8 cellular contexts compared by ENCODE assay signal in the genomic region with DNA sequence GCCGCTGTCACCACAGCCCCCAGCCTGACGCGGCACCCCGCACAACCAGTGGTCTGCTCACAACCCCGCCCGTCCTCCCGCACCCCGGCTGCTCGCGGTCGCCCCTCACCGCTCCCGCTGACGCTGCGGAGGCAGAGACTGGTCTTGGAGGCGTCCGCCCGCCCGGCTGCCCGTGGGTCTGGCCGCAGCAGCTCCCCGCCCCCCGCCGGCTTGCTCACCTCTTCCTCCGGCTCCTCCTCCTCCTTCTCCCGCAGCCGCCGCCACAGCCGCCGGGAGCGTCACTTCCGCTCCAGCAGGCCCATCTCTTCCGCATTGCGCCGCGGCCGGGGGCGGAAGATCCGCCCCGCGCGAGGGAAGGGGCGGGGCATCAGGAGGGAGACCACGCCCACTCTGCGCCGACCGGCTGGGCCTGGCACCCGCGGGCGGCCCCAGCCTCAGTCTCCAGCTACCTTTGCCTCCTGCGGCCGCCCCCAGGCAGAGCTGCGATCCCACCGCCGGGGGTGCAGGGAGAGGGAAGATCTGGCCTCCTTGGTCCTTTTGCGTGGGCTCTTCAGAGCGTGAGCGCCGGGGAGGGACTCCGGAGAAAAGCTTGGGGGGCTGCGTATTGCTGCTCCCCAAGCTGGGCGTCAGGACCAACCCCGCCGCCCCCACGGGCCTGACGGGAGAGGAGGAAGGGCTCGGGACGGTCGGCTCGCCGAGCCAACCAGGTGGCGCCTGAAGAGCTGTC.
DNase-seq lines count a peak whose midpoint lies in the region; ATAC-seq and TF ChIP-seq lines count a peak whose summit lies in the region.

Gene SYNJ1, minus strand, starts transcription at position 286 of the 727 bp plus-strand sequence. CDS start 1,118 bp downstream, outside the sequence.

- peak within 1 kb of the TSS; percentile 89 for H3K27ac ChIP-seq in caudate nucleus (ENCODE audit: low read depth, low read length)

- H3K4me3 ChIP-seq in AG10803 (ENCODE audit: low read length): peak within 1 kb of the TSS; percentile 93

- peak; percentile 89 for ATAC-seq in GM19035 (IDR thresholded peaks at IDR 0.05; ENCODE audit: unreplicated experiment)
- peak; percentile 88 for ATAC-seq in HG03342 (IDR thresholded peaks at IDR 0.05; ENCODE audit: unreplicated experiment)

- no peak for TF ChIP-seq CTCF in AG10803 (conservative IDR thresholded peaks at IDR 0.05; ENCODE audit: low read length)

- DNase-seq in AG10803 (ENCODE audit: low read depth): peak; percentile 93
- DNase-seq in NCI-H345 treated with DMSO at 0.1 percent for 48 hours (lab: John Stamatoyannopoulos, UW; ENCODE audit: unreplicated experiment): peak; percentile 90
- peak; percentile 84 to 92 (median 88) for DNase-seq in activated CD4-positive, CD25-positive, alpha-beta regulatory T cell (lab: John Stamatoyannopoulos, UW)
- DNase-seq in caudate nucleus (lab: John Stamatoyannopoulos, UW): peak; percentile 45 to 97 (median 91)
- peak; percentile 97 for DNase-seq in iris pigment epithelial cell (ENCODE audit: low read depth)
- peak; percentile 89 to 90 for DNase-seq in stimulated activated CD4-positive, alpha-beta T cell treated with anti-CD3 and anti-CD28 coated beads, Interleukin-12 subunit alpha, Interleukin-12 subunit beta, amount 100 ng/mL, for 24 hours (ENCODE audit: low read depth in 2 of 2)

Comparison
In these comparisons a context has a peak if more than half of its experiments do, and no peak if none do; other contexts are left out.
1. Peak in every context shown above with its lines: DNase-seq, ATAC-seq, H3K4me3 ChIP-seq and H3K27ac ChIP-seq.